ENCODE assay signal across 19 cellular contexts in the genomic region with DNA sequence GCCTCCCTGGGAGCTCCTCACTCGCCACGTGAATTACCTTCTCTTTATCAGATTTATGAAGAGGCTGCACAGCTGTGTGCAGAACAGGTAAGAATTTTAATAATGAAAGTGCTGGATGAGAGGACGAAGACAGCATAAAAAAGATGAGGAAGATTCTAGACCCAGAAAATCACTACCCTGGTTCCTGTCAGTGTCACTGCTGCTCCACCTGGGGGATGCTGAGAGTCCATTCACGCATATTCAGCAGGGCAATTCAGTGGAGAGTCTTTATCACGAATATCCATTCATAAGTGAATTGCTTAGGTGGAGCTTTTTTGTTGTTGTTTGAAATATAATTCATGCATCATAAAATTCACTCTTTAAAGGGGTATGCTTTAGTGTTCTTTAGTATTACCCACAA. TPM values are rescaled to one million over a fixed set of nuclear protein-coding genes. Genes with fewer than 3 reads are reported as not detected.
A peak's percentile ranks its signal among the peaks of the same experiment; 100 is the strongest.
DNase-seq lines count a peak whose midpoint lies in the region; ATAC-seq, FAIRE-seq and TF ChIP-seq lines count a peak whose summit lies in the region.
"Had no signal": no experiment of that assay in that cellular context is flagged by ENCODE, and none has a peak within 500 bp of the region (broad histone marks: within the 10 kb centered on the region; RNA-seq: fewer than 3 reads in every experiment).

No MANE protein-coding gene starts in this region.

- TF ChIP-seq POLR2A in HepG2 (IDR thresholded peaks at IDR 0.05; ENCODE audit: insufficient read depth in 1 of 2, low read depth in 2 of 2, low read length in 2 of 2) (no peak), right lobe of liver (IDR thresholded peaks at IDR 0.05) (no peak), esophagus muscularis mucosa (IDR thresholded peaks at IDR 0.05; ENCODE audit: low read depth) (no peak)

- no peak for FAIRE-seq in HepG2 (lab: Jason Lieb, UNC)
- FAIRE-seq: A204.1, GM12892 had no signal

- ATAC-seq in HepG2, result no peak
- no peak for ATAC-seq in right lobe of liver
- no peak for ATAC-seq in esophagus mucosa

- no peak overlapping the region for H3K27ac ChIP-seq in HepG2 (ENCODE audit: extremely low read length, insufficient read depth, low read length)
- no peak overlapping the region for H3K27ac ChIP-seq in right lobe of liver
- peak overlapping the region; percentile 74 to 85 (median 82) for H3K27ac ChIP-seq in esophagus muscularis mucosa (replicated peaks in 1 of 4)
- no peak overlapping the region for H3K27ac ChIP-seq in OCI-LY7 (ENCODE audit: low read depth, low read length, poor library complexity, severe bottlenecking)

- H3K9ac ChIP-seq in HepG2 (ENCODE audit: insufficient read depth, low read depth, low read length), result no peak overlapping the region

- no peaks in the 10 kb centered on the region for H3K27me3 ChIP-seq in HepG2 (ENCODE audit: control insufficient read depth in 1 of 2, insufficient read depth in 2 of 2, low read length in 2 of 2)
- no peaks in the 10 kb centered on the region for H3K27me3 ChIP-seq in right lobe of liver
- no peaks in the 10 kb centered on the region for H3K27me3 ChIP-seq in esophagus muscularis mucosa

- no peak overlapping the region for H3K4me3 ChIP-seq in HepG2 (replicated peaks in 1 of 3; ENCODE audit: insufficient read depth in 1 of 3, low read depth in 2 of 3, low read length in 3 of 3)
- H3K4me3 ChIP-seq in right lobe of liver, result no peak overlapping the region
- H3K4me3 ChIP-seq in esophagus muscularis mucosa, result peak overlapping the region; percentile 35 to 43 (median 41)
- no peak overlapping the region for H3K4me3 ChIP-seq in OCI-LY7 (ENCODE audit: low read depth, low read length, poor library complexity, severe bottlenecking)

- H3K9me3 ChIP-seq in HepG2 (ENCODE audit: low read length) (0 out of 2 replicates have a peak, but pooled peaks cover 4% of the 10 kb centered on the region), right lobe of liver (no peaks in the 10 kb centered on the region), esophagus muscularis mucosa (no peaks in the 10 kb centered on the region), OCI-LY7 (ENCODE audit: low read length) (peaks cover 7% of the 10 kb centered on the region)

- BruUV-seq in HepG2 (replicated peaks; lab: Mats Ljungman, UMichigan) (no TSS peak), OCI-LY7 (replicated peaks; lab: Mats Ljungman, UMichigan) (no TSS peak)

- TF ChIP-seq CTCF in HepG2 (CRISPR knock-in tag; IDR thresholded peaks at IDR 0.05) (no peak), right lobe of liver (IDR thresholded peaks at IDR 0.05) (no peak), esophagus muscularis mucosa (IDR thresholded peaks at IDR 0.05) (peak; percentile 56 to 74 (median 68)), OCI-LY7 (conservative IDR thresholded peaks at IDR 0.05; ENCODE audit: low read length) (no peak)

- POLR2A ChIA-PET in HepG2 (lab: Yijun Ruan, JAX), result no interaction called here
- POLR2A ChIA-PET in OCI-LY7 (lab: Charles Lee), result no interaction called here

- H3K79me2 ChIP-seq in HepG2 (ENCODE audit: insufficient read depth, low read length) (no peaks in the 10 kb centered on the region), OCI-LY7 (ENCODE audit: insufficient read depth, low read depth, low read length) (no peaks in the 10 kb centered on the region)

- TF ChIP-seq EP300 in HepG2 (IDR thresholded peaks at IDR 0.05; ENCODE audit: low read depth in 2 of 2, low read length in 2 of 2) (no peak), HepG2 (CRISPR knock-in tag; IDR thresholded peaks at IDR 0.05; ENCODE audit: borderline replicate concordance) (no peak), esophagus muscularis mucosa (IDR thresholded peaks at IDR 0.05) (no peak)

- H3K4me2 ChIP-seq in HepG2 (ENCODE audit: low read depth, low read length) (no peak overlapping the region), OCI-LY7 (ENCODE audit: low read length) (no peak overlapping the region)

- in situ Hi-C loops in HepG2 (cut with HindIII; ENCODE audit: extremely low pct_ligation_motif_present, low pct_unique_long_range_greater_than_20kb), result no loop called here

- intact Hi-C loops in HepG2 (cut with micrococcal nuclease; ENCODE audit: unreplicated experiment) (no loop called here), right lobe of liver (cut with DNase I) (no loop called here), esophagus muscularis mucosa (cut with DNase I) (loop anchor here (10.0 kb wide), 1 partner anchor 119 kb away; no protein-coding TSS in a partner anchor), OCI-LY7 (cut with micrococcal nuclease; ENCODE audit: unreplicated experiment) (no loop called here)

- H4K20me1 ChIP-seq in HepG2 (ENCODE audit: insufficient read depth, low read length) (no peaks in the 10 kb centered on the region), OCI-LY7 (ENCODE audit: insufficient read depth, low read length) (no peaks in the 10 kb centered on the region)

- no peak for TF ChIP-seq RAD21 in HepG2 (CRISPR knock-in tag; IDR thresholded peaks at IDR 0.05)

- H2AFZ ChIP-seq in HepG2 (ENCODE audit: low read length) (no peak overlapping the region), OCI-LY7 (ENCODE audit: low read length) (no peak overlapping the region)

- no peak for DNase-seq in HepG2 (ENCODE audit: low spot score)
- no peak for DNase-seq in right lobe of liver
- no peak for DNase-seq in esophagus muscularis mucosa (ENCODE audit: extremely low spot score)
- DNase-seq in inferior parietal cortex (ENCODE audit: extremely low spot score), result peak; percentile 25
- no peak for DNase-seq in OCI-LY7 (ENCODE audit: low spot score)
- DNase-seq in activated naive CD4-positive, alpha-beta T cell (lab: John Stamatoyannopoulos, UW), result no peak
- DNase-seq in glomerular visceral epithelial cell (ENCODE audit: extremely low spot score), result no peak
- DNase-seq: GOT3, HFFc6, KG1, NCI-H1048, NCI-H146, NCI-H2081 treated with DMSO at 0.1 percent for 48 hours, NCI-H226, NCI-H526 treated with DMSO at 0.1 percent for 48 hours, SHP77 had no signal

- 0 out of 5 replicates have a peak, but pooled peaks cover 0 to 3% of the 10 kb centered on the region in 2 experiments for H3K36me3 ChIP-seq in HepG2 (replicated peaks in 1 of 2; ENCODE audit: control insufficient read depth in 1 of 2, insufficient read depth in 2 of 2, low read length in 2 of 2)
- peaks cover 0 to 3% (median 0%) of the 10 kb centered on the region in 4 donors for H3K36me3 ChIP-seq in right lobe of liver
- H3K36me3 ChIP-seq in esophagus muscularis mucosa, result no peaks in the 10 kb centered on the region
- H3K36me3 ChIP-seq in OCI-LY7 (ENCODE audit: insufficient read depth, low read length), result no peaks in the 10 kb centered on the region

- WGBS in HepG2 (ENCODE audit: low lambda C conversion rate), result 90% methylated on average over 5 of the region's 5 CpGs
- WGBS in right lobe of liver (ENCODE audit: insufficient coverage, low coverage, low lambda C conversion rate, missing lambda C conversion rate), result 92% methylated on average over 5 of the region's 5 CpGs
- 50% methylated on average over 5 of the region's 5 CpGs for WGBS in esophagus muscularis mucosa

- H3K4me1 ChIP-seq in HepG2 (ENCODE audit: insufficient read depth, low read length) (no peaks in the 10 kb centered on the region), right lobe of liver (no peaks in the 10 kb centered on the region), esophagus muscularis mucosa (peaks cover 9 to 20% (median 15%) of the 10 kb centered on the region in 4 donors), OCI-LY7 (ENCODE audit: insufficient read depth, low read length, poor library complexity, severe bottlenecking) (no peaks in the 10 kb centered on the region)

- H3K9me2 ChIP-seq in OCI-LY7 (ENCODE audit: insufficient read depth, low read length), result no peaks in the 10 kb centered on the region

- CTCF ChIA-PET in HepG2 (lab: Yijun Ruan, JAX; ENCODE audit: low intra/inter-chr PET ratio, low total read pairs), result no interaction called here
- CTCF ChIA-PET in OCI-LY7 (lab: Charles Lee; ENCODE audit: unreplicated experiment), result no interaction called here

TF ChIP-seq in HepG2, 621 proteins besides CTCF, POLR2A, EP300 and RAD21:
- TF ChIP-seq STAG1 (CRISPR knock-in tag; IDR thresholded peaks at IDR 0.05), result peak; percentile 16; the same call in 1 of the 2 replicates
- TF ChIP-seq CENPX (CRISPR knock-in tag; IDR thresholded peaks at IDR 0.05), result no peak

RNA-seq across cellular contexts. Expression of a gene that starts 52.0 kb away (rescaled TPM):
- 218 and 227 TPM in 2 replicates for total RNA-seq in HepG2 (2016; rRNA removed; fragmentation: Illumina TruSeq; extraction: Trizol)
- total RNA-seq in HepG2 (2016; cell fraction: cytosol; rRNA removed; fragmentation: Illumina TruSeq; extraction: Trizol; ENCODE audit: low read depth), result 206 and 269 TPM in 2 replicates
- 231 and 234 TPM in 2 replicates for total RNA-seq in HepG2 (2016; cell fraction: insoluble cytoplasmic fraction; rRNA removed; fragmentation: Illumina TruSeq; extraction: Trizol)
- total RNA-seq in HepG2 (2016; cell fraction: membrane; rRNA removed; fragmentation: Illumina TruSeq; extraction: Trizol), result 210 and 239 TPM in 2 replicates
- 93.8 and 105 TPM in 2 replicates for total RNA-seq in HepG2 (2016; cell fraction: nucleus; rRNA removed; fragmentation: Illumina TruSeq; extraction: Trizol)
- polyA plus RNA-seq in HepG2 (2011; rRNA removed), result 54.9 and 69.7 TPM in 2 replicates
- polyA plus RNA-seq in HepG2 (2011; cell fraction: cytosol; rRNA removed), result 29.2 and 44.3 TPM in 2 replicates
- polyA plus RNA-seq in HepG2 (2011; cell fraction: nucleus; rRNA removed), result 19.7 and 29.3 TPM in 2 replicates
- polyA plus RNA-seq in HepG2 (2012), result 135 and 250 TPM in 2 replicates
- 238 and 374 TPM in 2 replicates for polyA plus RNA-seq in HepG2 (2016; cell fraction: cytosol; fragmentation: Illumina TruSeq; extraction: Trizol; ENCODE audit: low read depth)
- 240 and 279 TPM in 2 replicates for polyA plus RNA-seq in HepG2 (2016; cell fraction: insoluble cytoplasmic fraction; fragmentation: Illumina TruSeq; extraction: Trizol; ENCODE audit: low read depth)
- 207 and 271 TPM in 2 replicates for polyA plus RNA-seq in HepG2 (2016; cell fraction: membrane; fragmentation: Illumina TruSeq; extraction: Trizol; ENCODE audit: low read depth)
- polyA plus RNA-seq in HepG2 (2016; cell fraction: nucleus; fragmentation: Illumina TruSeq; extraction: Trizol; ENCODE audit: insufficient read depth, low read depth), result 189 and 213 TPM in 2 replicates
- polyA minus RNA-seq in HepG2 (2011; rRNA and poly(A)+ RNA removed; ENCODE audit: low replicate concordance), result 1.6 and 6.6 TPM in 2 replicates
- 17.9 and 19.8 TPM in 2 replicates for polyA minus RNA-seq in HepG2 (2011; cell fraction: cytosol; rRNA and poly(A)+ RNA removed)
- 35.8 and 39.4 TPM in 2 replicates for polyA minus RNA-seq in HepG2 (2011; cell fraction: nucleus; rRNA and poly(A)+ RNA removed)
- total RNA-seq in right lobe of liver, result 10 to 100 TPM; 28.9 to 63.4 (median 36.0) TPM
- 100 to 1,000 TPM; 283 to 500 (median 345) TPM for total RNA-seq in esophagus muscularis mucosa
- 51.2 and 51.5 TPM in 2 replicates for total RNA-seq in OCI-LY7 (2014; rRNA removed; shearing (Covaris generic))
- 40.4 and 43.8 TPM in 2 replicates for total RNA-seq in OCI-LY7 (2022)
- total RNA-seq in esophagus mucosa, result 37.3 TPM

Comparison
In these comparisons a context has a peak if more than half of its experiments do, and no peak if none do; other contexts are left out.
1. H3K27ac ChIP-seq: peak in esophagus muscularis mucosa (4 of 4); none in HepG2 (single experiment), right lobe of liver (0 of 3) and OCI-LY7 (single experiment).
2. H3K4me3 ChIP-seq: peak in esophagus muscularis mucosa (4 of 4); none in HepG2 (0 of 3), right lobe of liver (0 of 3) and OCI-LY7 (single experiment).
3. CTCF ChIP-seq: peak in esophagus muscularis mucosa (3 of 3); none in HepG2 (single experiment), right lobe of liver (0 of 4) and OCI-LY7 (single experiment).